8 cellular contexts compared by ENCODE assay signal in the genomic region with DNA sequence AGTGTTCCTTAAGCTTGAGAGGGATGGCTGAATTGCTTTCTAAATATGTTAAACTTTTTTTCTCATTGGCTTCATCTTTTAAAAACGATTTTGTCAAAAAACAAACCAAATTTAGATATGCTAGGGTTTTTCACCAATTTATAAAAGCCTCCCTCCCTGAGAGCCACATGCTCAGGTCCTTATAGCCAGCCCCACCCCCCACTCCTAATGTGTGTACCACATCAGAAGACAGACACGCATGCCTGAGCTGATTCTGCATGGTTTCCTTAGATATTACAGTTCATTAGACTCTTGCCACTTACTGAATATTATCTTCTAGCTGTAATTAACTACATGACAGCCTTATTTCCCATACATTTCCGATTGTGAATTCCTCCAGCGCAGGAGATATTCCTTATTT. TPM values are rescaled to one million over a fixed set of nuclear protein-coding genes. Genes with fewer than 3 reads are reported as not detected.
DNase-seq lines count a peak whose midpoint lies in the region; ATAC-seq and TF ChIP-seq lines count a peak whose summit lies in the region.

No MANE protein-coding gene starts in this region.

- peaks cover 22% of the 10 kb centered on the region for H3K36me3 Mint-ChIP-seq in activated naive CD8-positive, alpha-beta T cell treated with anti-CD3 and anti-CD28 coated beads, Interleukin-2, amount 50 U/mL, for 24 hours (ENCODE audit: low read depth)

- POLR2A ChIA-PET in PC-9 (lab: Charles Lee; ENCODE audit: unreplicated experiment), result no interaction called here

- H3K9me3 Mint-ChIP-seq in activated naive CD8-positive, alpha-beta T cell treated with anti-CD3 and anti-CD28 coated beads, Interleukin-2, amount 50 U/mL, for 24 hours, result no peaks in the 10 kb centered on the region

- H3K79me2 ChIP-seq in PC-9 (ENCODE audit: low read depth), result peaks cover 80% of the 10 kb centered on the region

- peaks cover 74% of the 10 kb centered on the region for H3K4me1 Mint-ChIP-seq in activated naive CD8-positive, alpha-beta T cell treated with anti-CD3 and anti-CD28 coated beads, Interleukin-2, amount 50 U/mL, for 24 hours

- H3K4me3 ChIP-seq in GM12864 (ENCODE audit: low read depth, low read length) (peak overlapping the region; percentile 93), PC-9 (peak overlapping the region; percentile 76)

- H3K4me2 ChIP-seq in PC-9, result peak overlapping the region; percentile 86

- DNase-seq in GM12864 (ENCODE audit: low read depth) (no peak), PC-9 (peak; percentile 32 to 57), left kidney (ENCODE audit: low read depth, low spot score) (peak; percentile 73), DMS153 (lab: John Stamatoyannopoulos, UW) (no peak), GOT3 (lab: John Stamatoyannopoulos, UW) (no peak)
- peak; percentile 59 for DNase-seq in activated naive CD8-positive, alpha-beta T cell treated with anti-CD3 and anti-CD28 coated beads, Interleukin-2, amount 50 U/mL, for 24 hours
- peak; percentile 37 for DNase-seq in stimulated activated CD8-positive, alpha-beta memory T cell treated with anti-CD3 and anti-CD28 coated beads, Interleukin-4, amount 100 ng/mL, for 24 hours (ENCODE audit: low read depth)

- no peaks in the 10 kb centered on the region for H3K9me2 ChIP-seq in PC-9 (ENCODE audit: insufficient read depth)

- no peaks in the 10 kb centered on the region for H3K9me3 ChIP-seq in PC-9 (ENCODE audit: insufficient read depth, low read depth)

- ATAC-seq in activated naive CD8-positive, alpha-beta T cell treated with anti-CD3 and anti-CD28 coated beads, Interleukin-2, amount 50 U/mL, for 24 hours, result no peak
- no peak for ATAC-seq in HG02884 (IDR thresholded peaks at IDR 0.05; ENCODE audit: unreplicated experiment)

- peaks cover 6% of the 10 kb centered on the region; the same call in 1 of the 2 replicates for H3F3A ChIP-seq in PC-9 (ENCODE audit: insufficient read depth, low read depth)

- H3K4me3 Mint-ChIP-seq in activated naive CD8-positive, alpha-beta T cell treated with anti-CD3 and anti-CD28 coated beads, Interleukin-2, amount 50 U/mL, for 24 hours, result peak overlapping the region; percentile 95

- H3K36me3 ChIP-seq in PC-9 (ENCODE audit: low read depth), result no peaks in the 10 kb centered on the region

- intact Hi-C loops in PC-9 (cut with micrococcal nuclease; ENCODE audit: unreplicated experiment), result loop anchor here (2.0 kb wide), 1 partner anchor 240 kb away; no protein-coding TSS in a partner anchor

- H3K27me3 Mint-ChIP-seq in activated naive CD8-positive, alpha-beta T cell treated with anti-CD3 and anti-CD28 coated beads, Interleukin-2, amount 50 U/mL, for 24 hours, result no peaks in the 10 kb centered on the region

- no TSS peak for BruUV-seq in PC-9 (replicated peaks; lab: Mats Ljungman, UMichigan)

- peak overlapping the region; percentile 79 for H3K27ac ChIP-seq in PC-9

- no peak overlapping the region for H2AFZ ChIP-seq in PC-9

- peaks cover 59% of the 10 kb centered on the region for H4K20me1 ChIP-seq in PC-9 (ENCODE audit: insufficient read depth)

- peaks cover 52% of the 10 kb centered on the region for H3K4me1 ChIP-seq in PC-9 (replicated peaks; ENCODE audit: insufficient read depth)

- no peak for TF ChIP-seq CTCF in GM12864 (IDR thresholded peaks at IDR 0.05; ENCODE audit: low read depth, low read length, missing control alignments)
- TF ChIP-seq CTCF in PC-9 (conservative IDR thresholded peaks at IDR 0.05), result no peak

- CTCF ChIA-PET in PC-9 (lab: Charles Lee), result no interaction called here

- peak overlapping the region; percentile 96 for H3K27ac Mint-ChIP-seq in activated naive CD8-positive, alpha-beta T cell treated with anti-CD3 and anti-CD28 coated beads, Interleukin-2, amount 50 U/mL, for 24 hours

- no peaks in the 10 kb centered on the region for H3K27me3 ChIP-seq in PC-9 (ENCODE audit: insufficient read depth, low read depth)

RNA-seq across cellular contexts. Expression of a gene that starts 2.0 kb away (rescaled TPM):
- total RNA-seq in PC-9 (2021), result 54.7 and 78.3 TPM in 2 replicates

Comparison
In these comparisons a context has a peak if more than half of its experiments do, and no peak if none do; other contexts are left out.
1. DNase-seq: peak in PC-9 (2 of 2), activated naive CD8-positive, alpha-beta T cell treated with anti-CD3 and anti-CD28 coated beads, Interleukin-2, amount 50 U/mL, for 24 hours (single experiment), left kidney (single experiment) and stimulated activated CD8-positive, alpha-beta memory T cell treated with anti-CD3 and anti-CD28 coated beads, Interleukin-4, amount 100 ng/mL, for 24 hours (single experiment); none in GM12864 (single experiment), DMS153 (single experiment) and GOT3 (single experiment).